In the genomic region with DNA sequence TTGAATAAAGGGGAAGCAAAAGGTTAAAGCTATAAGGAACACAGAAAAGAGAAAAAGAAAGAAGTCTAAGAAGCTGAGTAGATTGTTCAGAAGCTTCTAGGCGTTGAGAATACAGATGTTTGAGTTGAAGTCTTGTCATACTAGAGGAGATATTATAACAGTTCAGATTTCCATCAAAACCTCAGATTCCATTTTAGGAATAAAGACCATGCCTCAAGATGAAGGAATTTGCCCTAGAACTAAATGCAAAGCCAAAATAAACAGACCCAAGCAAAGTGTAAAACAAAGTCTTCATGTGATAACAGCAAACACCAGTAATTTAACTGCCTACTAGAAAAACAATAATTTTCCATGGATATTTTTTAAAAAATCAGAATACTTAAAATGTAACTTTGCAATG, we compare ENCODE assay signal across 16 cellular contexts.
DNase-seq lines count a peak whose midpoint lies in the region; ATAC-seq and TF ChIP-seq lines count a peak whose summit lies in the region.
"Had no signal": no experiment of that assay in that cellular context is flagged by ENCODE, and none has a peak within 500 bp of the region (broad histone marks: within the 10 kb centered on the region; RNA-seq: fewer than 3 reads in every experiment).

No MANE protein-coding gene starts in this region.

- no peak for TF ChIP-seq CTCF in fibroblast of pulmonary artery (IDR thresholded peaks at IDR 0.05; ENCODE audit: low read length, missing control alignments)

- H3K36me3 Mint-ChIP-seq in activated T-cell treated with anti-CD3 and anti-CD28 coated beads, Interleukin-2, amount 50 U/mL, for 72 hours (ENCODE audit: insufficient read depth in 2 of 2), result no peaks in the 10 kb centered on the region
- no peaks in the 10 kb centered on the region for H3K36me3 Mint-ChIP-seq in activated naive CD4-positive, alpha-beta T cell treated with anti-CD3 and anti-CD28 coated beads, Interleukin-2, amount 50 U/mL, for 72 hours
- H3K36me3 Mint-ChIP-seq: CD14-positive monocyte; CD4-positive, alpha-beta memory T cell had no signal

- H3K4me1 Mint-ChIP-seq in activated T-cell treated with anti-CD3 and anti-CD28 coated beads, Interleukin-2, amount 50 U/mL, for 72 hours (ENCODE audit: low read depth), result no peaks in the 10 kb centered on the region
- H3K4me1 Mint-ChIP-seq: CD14-positive monocyte; CD4-positive, alpha-beta memory T cell; GM23338 had no signal

- no peak overlapping the region for H3K4me3 Mint-ChIP-seq in activated T-cell treated with anti-CD3 and anti-CD28 coated beads, Interleukin-2, amount 50 U/mL, for 72 hours
- H3K4me3 Mint-ChIP-seq: CD14-positive monocyte; CD4-positive, alpha-beta memory T cell; GM23338 had no signal

- H3K27me3 ChIP-seq in H7 (ENCODE audit: control insufficient read depth, insufficient read depth, low read length), result no peaks in the 10 kb centered on the region
- H3K27me3 ChIP-seq: BLaER1 had no signal

- ATAC-seq in activated T-cell treated with anti-CD3 and anti-CD28 coated beads, Interleukin-2, amount 50 U/mL, for 72 hours (replicated peaks in 1 of 2), result no peak
- no peak for ATAC-seq in Right ventricle myocardium superior (ENCODE audit: poor library complexity)
- no peak for ATAC-seq in activated naive CD4-positive, alpha-beta T cell treated with anti-CD3 and anti-CD28 coated beads, Interleukin-2, amount 50 U/mL, for 72 hours
- ATAC-seq: GM23338, HCT116 had no signal

- no peaks in the 10 kb centered on the region for H3K36me3 ChIP-seq in H7 (replicated peaks; ENCODE audit: control insufficient read depth, insufficient read depth, low read length)
- H3K36me3 ChIP-seq: BLaER1 had no signal

- H3K27me3 Mint-ChIP-seq in activated T-cell treated with anti-CD3 and anti-CD28 coated beads, Interleukin-2, amount 50 U/mL, for 72 hours (ENCODE audit: low read depth), result no peaks in the 10 kb centered on the region
- H3K27me3 Mint-ChIP-seq: CD4-positive, alpha-beta memory T cell had no signal

- no peak overlapping the region for H3K4me3 ChIP-seq in fibroblast of pulmonary artery (replicated peaks; ENCODE audit: low read depth, low read length)
- H3K4me3 ChIP-seq in H7 (ENCODE audit: insufficient read depth, low read depth, low read length), result no peak overlapping the region
- H3K4me3 ChIP-seq: BLaER1, GM23338 had no signal

- intact Hi-C loops in Right ventricle myocardium superior (cut with DNase I), result no loop called here

- peak overlapping the region; percentile 42 for H3K27ac Mint-ChIP-seq in activated T-cell treated with anti-CD3 and anti-CD28 coated beads, Interleukin-2, amount 50 U/mL, for 72 hours
- no peak overlapping the region for H3K27ac Mint-ChIP-seq in activated naive CD4-positive, alpha-beta T cell treated with anti-CD3 and anti-CD28 coated beads, Interleukin-2, amount 50 U/mL, for 72 hours
- H3K27ac Mint-ChIP-seq: CD14-positive monocyte; CD4-positive, alpha-beta memory T cell; GM23338 had no signal

- no peak for DNase-seq in activated T-cell treated with anti-CD3 and anti-CD28 coated beads, Interleukin-2, amount 50 U/mL, for 72 hours
- DNase-seq in activated T-cell treated with anti-CD3 and anti-CD28 coated beads, Interleukin-2, amount 50 U/mL, for 1 hour, result no peak
- DNase-seq in brain pericyte (ENCODE audit: low read depth, low spot score) (peak; percentile 57), fibroblast of pulmonary artery (ENCODE audit: low read depth) (peak; percentile 2), H7 (no peak), Right ventricle myocardium superior (no peak)
- no peak for DNase-seq in activated naive CD4-positive, alpha-beta T cell treated with anti-CD3 and anti-CD28 coated beads, Interleukin-2, amount 50 U/mL, for 72 hours (ENCODE audit: low spot score in 2 of 2)
- DNase-seq: 8988T; CD4-positive, alpha-beta memory T cell; DMS153; DMS79; GF-D8 had no signal

- H3K9me3 Mint-ChIP-seq in activated T-cell treated with anti-CD3 and anti-CD28 coated beads, Interleukin-2, amount 50 U/mL, for 72 hours, result peaks cover 0 to 11% of the 10 kb centered on the region in 2 donors
- H3K9me3 Mint-ChIP-seq in activated naive CD4-positive, alpha-beta T cell treated with anti-CD3 and anti-CD28 coated beads, Interleukin-2, amount 50 U/mL, for 72 hours, result peaks cover 6 to 13% of the 10 kb centered on the region in 2 donors
- H3K9me3 Mint-ChIP-seq: GM23338 had no signal

Comparison
In these comparisons a context has a peak if more than half of its experiments do, and no peak if none do; other contexts are left out.
1. DNase-seq: peak in brain pericyte (single experiment) and fibroblast of pulmonary artery (single experiment); none in activated T-cell treated with anti-CD3 and anti-CD28 coated beads, Interleukin-2, amount 50 U/mL, for 72 hours (0 of 2), activated T-cell treated with anti-CD3 and anti-CD28 coated beads, Interleukin-2, amount 50 U/mL, for 1 hour (single experiment), H7 (single experiment), Right ventricle myocardium superior (single experiment) and activated naive CD4-positive, alpha-beta T cell treated with anti-CD3 and anti-CD28 coated beads, Interleukin-2, amount 50 U/mL, for 72 hours (0 of 2).